In the genomic region with DNA sequence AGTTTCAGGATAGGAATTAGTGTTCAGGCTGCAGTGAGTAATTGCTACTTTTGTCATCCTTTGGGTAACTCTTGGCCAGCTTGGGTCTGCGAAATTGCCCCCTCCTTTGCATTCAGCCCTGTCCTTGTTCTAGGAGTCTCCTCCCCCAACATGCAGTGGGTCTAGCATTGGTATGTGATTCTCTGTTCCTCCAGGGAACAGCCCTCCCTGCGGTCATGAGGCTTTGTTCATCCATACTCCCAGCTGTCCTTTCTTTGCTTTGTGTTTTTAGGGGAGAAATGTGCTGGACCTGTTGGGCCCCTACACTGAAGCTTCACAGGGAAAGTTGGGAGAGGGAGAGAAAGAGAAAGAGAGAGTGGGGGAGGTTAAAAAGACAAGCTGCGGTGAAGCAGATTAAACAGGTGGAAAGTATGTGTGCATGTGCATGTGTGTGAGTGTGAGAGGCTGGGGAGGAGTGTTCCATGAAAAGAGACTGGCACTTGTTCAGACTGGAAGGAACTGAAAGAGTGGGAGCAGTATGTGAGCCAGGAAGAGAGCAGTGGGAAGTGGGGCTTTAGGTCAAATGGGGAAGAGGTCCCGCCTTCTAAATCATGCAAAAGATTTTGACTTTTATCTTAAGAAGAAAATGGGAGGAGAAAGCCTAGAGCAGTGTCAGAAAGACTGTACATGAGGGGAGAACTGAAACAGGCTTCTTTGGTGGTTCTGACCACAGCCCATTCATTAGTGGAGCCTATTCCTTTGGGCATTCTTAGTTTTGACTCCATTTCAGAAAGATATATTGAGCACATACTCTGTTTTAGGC, we compare ENCODE assay signal across 10 cellular contexts. TPM values are rescaled to one million over a fixed set of nuclear protein-coding genes. Genes with fewer than 3 reads are reported as not detected.
DNase-seq lines count a peak whose midpoint lies in the region; ATAC-seq and TF ChIP-seq lines count a peak whose summit lies in the region.
"Had no signal": no experiment of that assay in that cellular context is flagged by ENCODE, and none has a peak within 500 bp of the region (broad histone marks: within the 10 kb centered on the region; RNA-seq: fewer than 3 reads in every experiment).

No MANE protein-coding gene starts in this region.

- 67% methylated on average over 4 of the region's 4 CpGs for WGBS in HUES64
- 72% methylated on average over 4 of the region's 4 CpGs for WGBS in suprapubic skin

- H3K4me2 ChIP-seq in parathyroid adenoma (ENCODE audit: low read length): no peak overlapping the region

- H2AFZ ChIP-seq in parathyroid adenoma: peak overlapping the region; percentile 28

- H3K27me3 ChIP-seq in HUES64 (ENCODE audit: insufficient read depth, low read length): no peaks in the 10 kb centered on the region
- no peaks in the 10 kb centered on the region for H3K27me3 ChIP-seq in parathyroid adenoma (ENCODE audit: control insufficient read depth, insufficient read depth, low read length)
- H3K27me3 ChIP-seq in suprapubic skin: no peaks in the 10 kb centered on the region

- peak; percentile 33 for ATAC-seq in activated CD4-positive, alpha-beta T cell treated with anti-CD3 and anti-CD28 coated beads for 36 hours
- ATAC-seq: T-helper 17 cell had no signal

- no peak for TF ChIP-seq EP300 in suprapubic skin (IDR thresholded peaks at IDR 0.05)

- H3K27me3 Mint-ChIP-seq in activated CD4-positive, alpha-beta T cell treated with anti-CD3 and anti-CD28 coated beads for 36 hours: no peaks in the 10 kb centered on the region
- H3K27me3 Mint-ChIP-seq in CD14-positive monocyte (ENCODE audit: low read depth in 3 of 3): no peaks in the 10 kb centered on the region

- H3K36me3 ChIP-seq in HUES64 (ENCODE audit: insufficient read depth, low read length): no peaks in the 10 kb centered on the region
- H3K36me3 ChIP-seq in parathyroid adenoma (ENCODE audit: control insufficient read depth, insufficient read depth, low read length): no peaks in the 10 kb centered on the region
- no peaks in the 10 kb centered on the region for H3K36me3 ChIP-seq in suprapubic skin

- peak; percentile 15 for DNase-seq in activated CD4-positive, alpha-beta T cell treated with anti-CD3 and anti-CD28 coated beads for 36 hours
- DNase-seq in activated CD4-positive, alpha-beta T cell treated with anti-CD3 and anti-CD28 coated beads, Interleukin-2, amount 50 U/mL, for 4 hours: no peak
- DNase-seq in HEK293T (ENCODE audit: extremely low spot score) (peak; percentile 13), NCI-H345 treated with DMSO at 0.1 percent for 48 hours (lab: John Stamatoyannopoulos, UW; ENCODE audit: unreplicated experiment) (no peak), suprapubic skin (ENCODE audit: low spot score in 2 of 2) (no peak), CD14-positive monocyte (ENCODE audit: low spot score) (no peak)
- DNase-seq: T-helper 17 cell had no signal

- H3K27ac ChIP-seq in HUES64 (ENCODE audit: low read depth, low read length): no peak overlapping the region
- H3K27ac ChIP-seq in parathyroid adenoma: no peak overlapping the region
- no peak overlapping the region for H3K27ac ChIP-seq in suprapubic skin

- intact Hi-C loops in activated CD4-positive, alpha-beta T cell treated with anti-CD3 and anti-CD28 coated beads for 36 hours (cut with DNase I, micrococcal nuclease): loop anchor here in 1 of 2 experiments (5.0 kb wide), 1 partner anchor 48 kb away; no protein-coding TSS in a partner anchor
- intact Hi-C loops in CD14-positive monocyte (cut with micrococcal nuclease): no loop called here

- H3K4me3 Mint-ChIP-seq in activated CD4-positive, alpha-beta T cell treated with anti-CD3 and anti-CD28 coated beads for 36 hours: no peak overlapping the region
- peak overlapping the region in 1 of 2 donors; percentile 50 for H3K4me3 Mint-ChIP-seq in CD14-positive monocyte
- H3K4me3 Mint-ChIP-seq: central memory CD8-positive, alpha-beta T cell; T-helper 17 cell had no signal

- H3K4me1 ChIP-seq in HUES64 (ENCODE audit: insufficient read depth, low read length) (peaks cover 55% of the 10 kb centered on the region), parathyroid adenoma (peaks cover 19% of the 10 kb centered on the region), suprapubic skin (peaks cover 6% of the 10 kb centered on the region)

- no peaks in the 10 kb centered on the region for H3K9me3 Mint-ChIP-seq in activated CD4-positive, alpha-beta T cell treated with anti-CD3 and anti-CD28 coated beads for 36 hours (ENCODE audit: low read depth)
- H3K9me3 Mint-ChIP-seq in CD14-positive monocyte: no peaks in the 10 kb centered on the region
- H3K9me3 Mint-ChIP-seq: central memory CD8-positive, alpha-beta T cell had no signal

- H3K4me3 ChIP-seq in HUES64 (ENCODE audit: low read length) (no peak overlapping the region), parathyroid adenoma (ENCODE audit: low read depth, low read length) (no peak overlapping the region), suprapubic skin (no peak overlapping the region)

- no peaks in the 10 kb centered on the region for H3K36me3 Mint-ChIP-seq in activated CD4-positive, alpha-beta T cell treated with anti-CD3 and anti-CD28 coated beads for 36 hours (ENCODE audit: low read depth)
- peaks cover 0 to 1% of the 10 kb centered on the region in 2 donors for H3K36me3 Mint-ChIP-seq in CD14-positive monocyte

- peak overlapping the region; percentile 56 for H3K27ac Mint-ChIP-seq in activated CD4-positive, alpha-beta T cell treated with anti-CD3 and anti-CD28 coated beads for 36 hours
- peak overlapping the region in 3 of 7 donors; percentile 22 to 37 (median 26) for H3K27ac Mint-ChIP-seq in CD14-positive monocyte
- H3K27ac Mint-ChIP-seq: T-helper 17 cell had no signal

- no peak for TF ChIP-seq CTCF in parathyroid adenoma (IDR thresholded peaks at IDR 0.05)
- no peak for TF ChIP-seq CTCF in suprapubic skin (IDR thresholded peaks at IDR 0.05)
- TF ChIP-seq CTCF in CD14-positive monocyte (IDR thresholded peaks at IDR 0.05): no peak

- no peaks in the 10 kb centered on the region for H3K9me3 ChIP-seq in HUES64 (ENCODE audit: insufficient read depth, low read depth, low read length)
- no peaks in the 10 kb centered on the region for H3K9me3 ChIP-seq in parathyroid adenoma (ENCODE audit: control insufficient read depth, low read length)
- H3K9me3 ChIP-seq in suprapubic skin: no peaks in the 10 kb centered on the region

- POLR2A ChIA-PET in activated CD4-positive, alpha-beta T cell treated with anti-CD3 and anti-CD28 coated beads for 36 hours (lab: Charles Lee): interaction anchor here (0.6 kb wide), 2 partner anchors 116 to 827 kb away, joined by 3 to 5 read pairs; no protein-coding TSS in a partner anchor
- POLR2A ChIA-PET in HEK293T (lab: Yijun Ruan, JAX): no interaction called here

- peaks cover 37% of the 10 kb centered on the region for H3K4me1 Mint-ChIP-seq in activated CD4-positive, alpha-beta T cell treated with anti-CD3 and anti-CD28 coated beads for 36 hours
- peaks cover 46% of the 10 kb centered on the region for H3K4me1 Mint-ChIP-seq in CD14-positive monocyte

- TF ChIP-seq POLR2A in suprapubic skin (IDR thresholded peaks at IDR 0.05): no peak

- H3K79me2 ChIP-seq in parathyroid adenoma: no peaks in the 10 kb centered on the region

- H3K9ac ChIP-seq in HUES64 (ENCODE audit: low read depth, low read length) (peak overlapping the region; percentile 6; the same call in 1 of the 2 replicates), parathyroid adenoma (no peak overlapping the region)

- CTCF ChIA-PET in activated CD4-positive, alpha-beta T cell treated with anti-CD3 and anti-CD28 coated beads for 36 hours (lab: Charles Lee): interaction anchor here (0.8 to 1.8 kb wide), 2 partner anchors 13 to 456 kb away, joined by 3 to 4 read pairs; no protein-coding TSS in a partner anchor
- CTCF ChIA-PET in HEK293T (lab: Yijun Ruan, JAX): interaction anchor here (0.6 to 0.7 kb wide), 2 partner anchors 16 to 534 kb away, joined by 3 read pairs; no protein-coding TSS in a partner anchor

TF ChIP-seq in HEK293T, 16 proteins besides CTCF, POLR2A, EP300 and RAD21:
- no peak for TF ChIP-seq HDGF (IDR thresholded peaks at IDR 0.05; ENCODE audit: borderline replicate concordance)
- TF ChIP-seq FOXM1 (IDR thresholded peaks at IDR 0.05; ENCODE audit: borderline replicate concordance): no peak
- TF ChIP-seq FOXK2 (IDR thresholded peaks at IDR 0.05): no peak
- no peak for TF ChIP-seq TARDBP (IDR thresholded peaks at IDR 0.05)
- TF ChIP-seq SP1 (IDR thresholded peaks at IDR 0.05): no peak
- TF ChIP-seq FOXA1 (IDR thresholded peaks at IDR 0.05): no peak
- TF ChIP-seq, protein P1, sequence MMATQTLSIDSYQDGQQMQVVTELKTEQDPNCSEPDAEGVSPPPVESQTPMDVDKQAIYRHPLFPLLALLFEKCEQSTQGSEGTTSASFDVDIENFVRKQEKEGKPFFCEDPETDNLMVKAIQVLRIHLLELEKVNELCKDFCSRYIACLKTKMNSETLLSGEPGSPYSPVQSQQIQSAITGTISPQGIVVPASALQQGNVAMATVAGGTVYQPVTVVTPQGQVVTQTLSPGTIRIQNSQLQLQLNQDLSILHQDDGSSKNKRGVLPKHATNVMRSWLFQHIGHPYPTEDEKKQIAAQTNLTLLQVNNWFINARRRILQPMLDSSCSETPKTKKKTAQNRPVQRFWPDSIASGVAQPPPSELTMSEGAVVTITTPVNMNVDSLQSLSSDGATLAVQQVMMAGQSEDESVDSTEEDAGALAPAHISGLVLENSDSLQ (IDR thresholded peaks at IDR 0.05): no peak
- TF ChIP-seq ARNT (IDR thresholded peaks at IDR 0.05): no peak
- no peak for TF ChIP-seq ELF4 (IDR thresholded peaks at IDR 0.05)
- no peak for TF ChIP-seq BHLHE40 (IDR thresholded peaks at IDR 0.05; ENCODE audit: borderline replicate concordance)
- TF ChIP-seq CTBP1 (IDR thresholded peaks at IDR 0.05; ENCODE audit: borderline replicate concordance): no peak
- no peak for TF ChIP-seq SUZ12 (IDR thresholded peaks at IDR 0.05)
- no peak for TF ChIP-seq NFRKB (IDR thresholded peaks at IDR 0.05)
- TF ChIP-seq L3MBTL2 (conservative IDR thresholded peaks at IDR 0.05): no peak
- TF ChIP-seq LEF1 (IDR thresholded peaks at IDR 0.05; ENCODE audit: borderline replicate concordance): no peak

RNA-seq across cellular contexts. Expression of a gene that starts 17.9 kb away (rescaled TPM):
- 10 to 100 TPM in 1 of 2 experiments, 1 to 10 TPM in 1; 8.4 to 12.3 TPM for total RNA-seq in activated CD4-positive, alpha-beta T cell treated with anti-CD3 and anti-CD28 coated beads for 36 hours
- polyA plus RNA-seq in HUES64 (2013, experiment 1 of 2): 13.3 TPM
- polyA plus RNA-seq in HUES64 (2013, experiment 2 of 2): 19.7 TPM
- total RNA-seq in suprapubic skin: 10 to 100 TPM; 27.6 to 41.0 (median 32.1) TPM
- polyA plus RNA-seq in CD14-positive monocyte: 1 to 10 TPM; 1.1 to 1.4 TPM

Comparison
In these comparisons a context has a peak if more than half of its experiments do, and no peak if none do; other contexts are left out.
1. DNase-seq: peak in activated CD4-positive, alpha-beta T cell treated with anti-CD3 and anti-CD28 coated beads for 36 hours (single experiment) and HEK293T (single experiment); none in activated CD4-positive, alpha-beta T cell treated with anti-CD3 and anti-CD28 coated beads, Interleukin-2, amount 50 U/mL, for 4 hours (0 of 2), NCI-H345 treated with DMSO at 0.1 percent for 48 hours (single experiment), suprapubic skin (0 of 2) and CD14-positive monocyte (single experiment).